In genomic region chr5:10627185-10628115, GRCh38 we compare ENCODE assay signal across 7 cellular contexts.
DNase-seq lines count a peak whose midpoint lies in the region; ATAC-seq and TF ChIP-seq lines count a peak whose summit lies in the region.

No MANE protein-coding gene starts in this region.

- peak; percentile 30 for TF ChIP-seq POLR2A in GM18505 (IDR thresholded peaks at IDR 0.05; ENCODE audit: borderline replicate concordance, extremely low read depth, insufficient read depth, insufficient read length)

- DNase-seq in NCI-H187 (lab: John Stamatoyannopoulos, UW) (peak; percentile 24 to 82), T-helper 9 cell (peak; percentile 78), astrocyte of the hippocampus (ENCODE audit: low read depth, low spot score) (peak; percentile 98), hippocampal formation (lab: John Stamatoyannopoulos, UW) (peak; percentile 83 to 91), retina (peak; percentile 90)

- ATAC-seq in GM18505 (IDR thresholded peaks at IDR 0.05; ENCODE audit: unreplicated experiment) (peak; percentile 41), HG02970 (IDR thresholded peaks at IDR 0.05; ENCODE audit: low FRiP score, unreplicated experiment) (peak; percentile 35)

Comparison
In these comparisons a context has a peak if more than half of its experiments do, and no peak if none do; other contexts are left out.
1. Peak in every context shown above with its lines: DNase-seq and ATAC-seq.